15 cellular contexts compared by ENCODE assay signal in the genomic region with DNA sequence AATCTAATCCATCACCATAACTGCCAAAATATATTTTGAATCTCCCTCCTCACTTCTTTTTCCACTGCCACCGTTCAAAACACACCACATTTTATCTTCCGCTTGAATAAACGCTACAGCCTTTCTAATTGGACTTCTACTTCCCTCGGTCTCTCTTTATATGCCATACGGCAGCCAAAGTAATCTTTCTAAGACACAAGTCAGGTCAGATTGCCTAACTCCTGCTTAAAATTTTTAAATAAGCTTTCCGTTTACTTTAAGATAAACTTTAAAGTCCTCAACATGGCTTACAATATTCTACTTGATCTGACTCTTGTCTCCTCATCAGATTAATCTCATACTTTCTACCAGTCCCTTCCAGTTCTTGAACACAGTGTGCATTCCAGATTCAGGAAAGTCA.
"Had no signal": no experiment of that assay in that cellular context is flagged by ENCODE, and none has a peak within 500 bp of the region (broad histone marks: within the 10 kb centered on the region; RNA-seq: fewer than 3 reads in every experiment).

No MANE protein-coding gene starts in this region.

- H3K9me3 Mint-ChIP-seq: stimulated activated memory B cell treated with anti-CD40 and anti-IgM and Interleukin-4, amounts not matched to agents 10 μg/mL and 1 μg/mL and 100 μg/mL, for 72 hours; T-helper 2 cell treated with Interferon-gamma antibody and Interleukin-4, amounts not matched to agents 5 μg/mL and 100 μg/mL, for 36 hours had no signal

- H3K27me3 ChIP-seq: brain microvascular endothelial cell, esophagus squamous epithelium, foreskin keratinocyte, right atrium auricular region, tibial nerve had no signal

- ATAC-seq: activated CD4-positive, CD25-positive, alpha-beta regulatory T cell treated with anti-CD3 and anti-CD28 coated beads, Interleukin-2, amount 50 U/mL, for 24 hours; foreskin keratinocyte; stimulated activated memory B cell treated with anti-CD40 and anti-IgM and Interleukin-4, amounts not matched to agents 10 μg/mL and 1 μg/mL and 100 μg/mL, for 72 hours had no signal

- H3K27me3 Mint-ChIP-seq: stimulated activated memory B cell treated with anti-CD40 and anti-IgM and Interleukin-4, amounts not matched to agents 10 μg/mL and 1 μg/mL and 100 μg/mL, for 72 hours had no signal

- H3K4me3 Mint-ChIP-seq: stimulated activated memory B cell treated with anti-CD40 and anti-IgM and Interleukin-4, amounts not matched to agents 10 μg/mL and 1 μg/mL and 100 μg/mL, for 72 hours; T-helper 2 cell treated with Interferon-gamma antibody and Interleukin-4, amounts not matched to agents 5 μg/mL and 100 μg/mL, for 36 hours had no signal

- H3K9me3 ChIP-seq: esophagus squamous epithelium, right atrium auricular region, tibial nerve had no signal

- H3K27ac Mint-ChIP-seq: stimulated activated memory B cell treated with anti-CD40 and anti-IgM and Interleukin-4, amounts not matched to agents 10 μg/mL and 1 μg/mL and 100 μg/mL, for 72 hours; T-helper 2 cell treated with Interferon-gamma antibody and Interleukin-4, amounts not matched to agents 5 μg/mL and 100 μg/mL, for 36 hours had no signal

- H3K4me3 ChIP-seq: esophagus squamous epithelium, right atrium auricular region, tibial nerve had no signal

- DNase-seq: activated CD4-positive, alpha-beta T cell treated with anti-CD3 and anti-CD28 coated beads, Interleukin-2, amount 50 U/mL, for 48 hours; activated naive CD4-positive, alpha-beta T cell treated with Interleukin-2 at 50 U/mL for 16 hours; amniotic stem cell; brain microvascular endothelial cell; cerebellar nuclear complex; esophagus squamous epithelium; foreskin keratinocyte; head of caudate nucleus; midbrain; small intestine had no signal

- H3K27ac ChIP-seq: brain microvascular endothelial cell, foreskin keratinocyte, tibial nerve had no signal

- H3K36me3 ChIP-seq: right atrium auricular region had no signal
